ENCODE assay signal across 9 cellular contexts in the genomic region with DNA sequence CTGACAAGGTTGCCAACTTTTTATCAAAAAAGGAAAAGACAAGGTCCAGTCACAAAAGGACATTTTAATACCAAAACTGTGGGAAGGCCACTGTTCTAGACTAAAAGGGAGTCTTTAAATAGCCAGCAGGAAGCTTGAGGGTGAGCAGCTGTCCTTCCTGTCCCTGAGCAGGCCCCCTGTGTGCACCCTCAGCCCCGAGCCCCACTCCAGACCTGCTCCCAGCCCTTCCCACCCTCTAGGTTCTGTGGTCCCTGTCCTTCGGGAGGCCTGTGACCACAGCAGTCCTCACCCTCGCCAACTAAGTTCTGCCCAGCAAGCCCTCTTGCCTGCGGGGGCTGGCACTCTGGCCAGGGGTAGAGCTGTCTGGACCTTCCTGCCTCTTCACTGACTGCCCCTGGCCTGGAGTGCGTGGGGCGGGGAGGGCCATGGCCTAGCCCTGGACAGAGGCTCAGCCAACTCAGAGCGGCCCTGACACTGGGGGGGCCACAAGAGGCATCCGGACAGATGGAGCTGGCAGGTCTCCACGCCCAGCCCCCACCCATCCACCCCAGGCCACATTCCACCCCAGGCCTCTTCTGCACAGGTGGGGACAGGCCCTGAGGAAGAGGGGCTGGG. TPM values are rescaled to one million over a fixed set of nuclear protein-coding genes. Genes with fewer than 3 reads are reported as not detected.
DNase-seq lines count a peak whose midpoint lies in the region; ATAC-seq and TF ChIP-seq lines count a peak whose summit lies in the region.
"Had no signal": no experiment of that assay in that cellular context is flagged by ENCODE, and none has a peak within 500 bp of the region (broad histone marks: within the 10 kb centered on the region; RNA-seq: fewer than 3 reads in every experiment).

No MANE protein-coding gene starts in this region.

- no peak for TF ChIP-seq POLR2A in testis (IDR thresholded peaks at IDR 0.05)

- H3K4me3 ChIP-seq in adipocyte (ENCODE audit: low read length): no peak overlapping the region
- no peak overlapping the region for H3K4me3 ChIP-seq in mesenchymal stem cell (ENCODE audit: insufficient read depth in 1 of 2, low read depth in 1 of 2, low read length in 2 of 2)
- no peak overlapping the region for H3K4me3 ChIP-seq in testis

- no peak for TF ChIP-seq CTCF in testis (IDR thresholded peaks at IDR 0.05)

- peaks cover 10% of the 10 kb centered on the region for H3K4me1 Mint-ChIP-seq in T-helper 1 cell treated with Interleukin-12 subunit alpha and Interleukin-12 subunit beta and Interleukin-4 antibody, amounts not matched to agents 30 μg/mL and 1 μg/mL, for 36 hours (ENCODE audit: low read depth)

- H3K36me3 ChIP-seq in adipocyte (ENCODE audit: control insufficient read depth, insufficient read depth, low read length, severe bottlenecking) (no peaks in the 10 kb centered on the region), mesenchymal stem cell (ENCODE audit: control insufficient read depth in 1 of 2, insufficient read depth in 2 of 2, low read depth in 1 of 2, low read length in 2 of 2) (peaks cover 0 to 20% of the 10 kb centered on the region in 2 experiments), testis (ENCODE audit: low read depth, missing control alignments) (no peaks in the 10 kb centered on the region)

- no peak overlapping the region for H3K4me2 ChIP-seq in mesenchymal stem cell (ENCODE audit: low read length, poor library complexity, severe bottlenecking)

- peak overlapping the region; percentile 66 for H3K4me3 Mint-ChIP-seq in T-helper 1 cell treated with Interleukin-12 subunit alpha and Interleukin-12 subunit beta and Interleukin-4 antibody, amounts not matched to agents 30 μg/mL and 1 μg/mL, for 36 hours

- peak overlapping the region; percentile 98 for H4K91ac ChIP-seq in mesenchymal stem cell (ENCODE audit: low read length)

- H2AK5ac ChIP-seq in mesenchymal stem cell (ENCODE audit: low read length, severe bottlenecking): peak overlapping the region; percentile 55

- no peaks in the 10 kb centered on the region for H3K27me3 ChIP-seq in adipocyte (replicated peaks; ENCODE audit: control insufficient read depth, insufficient read depth, low read length)
- H3K27me3 ChIP-seq in mesenchymal stem cell (ENCODE audit: control insufficient read depth in 1 of 2, insufficient read depth in 1 of 2, low read length in 2 of 2): no peaks in the 10 kb centered on the region
- H3K27me3 ChIP-seq in testis: no peaks in the 10 kb centered on the region

- H2BK120ac ChIP-seq in mesenchymal stem cell (ENCODE audit: low read depth, low read length): peak overlapping the region; percentile 96

- H2AFZ ChIP-seq in mesenchymal stem cell (ENCODE audit: low read depth, low read length): no peak overlapping the region

- peak overlapping the region; percentile 95 for H3K4ac ChIP-seq in mesenchymal stem cell (ENCODE audit: low read depth in 1 of 2, low read length in 2 of 2)

- no peaks in the 10 kb centered on the region for H3K36me3 Mint-ChIP-seq in T-helper 1 cell treated with Interleukin-12 subunit alpha and Interleukin-12 subunit beta and Interleukin-4 antibody, amounts not matched to agents 30 μg/mL and 1 μg/mL, for 36 hours (ENCODE audit: low read depth)

- peak overlapping the region; percentile 73 for H2BK15ac ChIP-seq in mesenchymal stem cell (ENCODE audit: low read depth, poor library complexity, severe bottlenecking)

- no peak overlapping the region for H3K27ac Mint-ChIP-seq in T-helper 1 cell treated with Interleukin-12 subunit alpha and Interleukin-12 subunit beta and Interleukin-4 antibody, amounts not matched to agents 30 μg/mL and 1 μg/mL, for 36 hours

- DNase-seq in T-helper 1 cell: no peak
- DNase-seq in adipocyte (ENCODE audit: low read depth): peak; percentile 15
- DNase-seq in mesenchymal stem cell: peak; percentile 43
- DNase-seq in testis: no peak
- DNase-seq in left lobe of liver (ENCODE audit: low spot score): no peak
- DNase-seq in NCI-H510A (lab: John Stamatoyannopoulos, UW): no peak
- DNase-seq in NCI-H2081 (lab: John Stamatoyannopoulos, UW): no peak
- DNase-seq: activated T-cell treated with anti-CD3 and anti-CD28 coated beads, Interleukin-2, amount 50 U/mL, for 48 hours had no signal

- peaks cover 16% of the 10 kb centered on the region for H3K27me3 Mint-ChIP-seq in T-helper 1 cell treated with Interleukin-12 subunit alpha and Interleukin-12 subunit beta and Interleukin-4 antibody, amounts not matched to agents 30 μg/mL and 1 μg/mL, for 36 hours (ENCODE audit: low read depth)

- H3K14ac ChIP-seq in mesenchymal stem cell (ENCODE audit: low read length in 2 of 2): peak overlapping the region in 1 of 2 experiments; percentile 50

- H3K79me1 ChIP-seq in mesenchymal stem cell (replicated peaks; ENCODE audit: low read length, poor library complexity, severe bottlenecking): no peaks in the 10 kb centered on the region

- peak overlapping the region; percentile 70 to 76 for H2BK12ac ChIP-seq in mesenchymal stem cell (ENCODE audit: low read length in 2 of 2)

- H3K9me3 ChIP-seq in adipocyte (ENCODE audit: control insufficient read depth, low read length) (no peaks in the 10 kb centered on the region), mesenchymal stem cell (ENCODE audit: control insufficient read depth, low read length) (no peaks in the 10 kb centered on the region), testis (no peaks in the 10 kb centered on the region)

- intact Hi-C loops in testis (cut with DNase I; ENCODE audit: low total_unique reads): no loop called here

- peak overlapping the region; percentile 92 to 96 for H3K18ac ChIP-seq in mesenchymal stem cell (ENCODE audit: low read depth in 1 of 2, low read length in 2 of 2)

- H3K4me1 ChIP-seq in adipocyte (ENCODE audit: control insufficient read depth, insufficient read depth, low read length): peaks cover 26% of the 10 kb centered on the region
- peaks cover 42% of the 10 kb centered on the region for H3K4me1 ChIP-seq in mesenchymal stem cell (ENCODE audit: control insufficient read depth, insufficient read depth, low read depth, low read length)
- peaks cover 34% of the 10 kb centered on the region for H3K4me1 ChIP-seq in testis

- peak overlapping the region; percentile 87 for H4K8ac ChIP-seq in mesenchymal stem cell (ENCODE audit: low read length)

- H3K9ac ChIP-seq in adipocyte (ENCODE audit: low read length): peak overlapping the region; percentile 58
- H3K9ac ChIP-seq in mesenchymal stem cell (ENCODE audit: low read length): peak overlapping the region; percentile 53

- 68% methylated on average over 9 of the region's 9 CpGs for WGBS in mesenchymal stem cell
- WGBS in testis, 2 donors: 33 to 67% methylated on average over 1 to 9 of the region's 9 CpGs

- H3K9me3 Mint-ChIP-seq in T-helper 1 cell treated with Interleukin-12 subunit alpha and Interleukin-12 subunit beta and Interleukin-4 antibody, amounts not matched to agents 30 μg/mL and 1 μg/mL, for 36 hours: no peaks in the 10 kb centered on the region

- peak overlapping the region; percentile 81 for H3K27ac ChIP-seq in mesenchymal stem cell (ENCODE audit: low read length, poor library complexity, severe bottlenecking)
- peak overlapping the region; percentile 55 to 83 for H3K27ac ChIP-seq in testis

- no peak overlapping the region for H3K23ac ChIP-seq in mesenchymal stem cell (ENCODE audit: low read length in 2 of 2)

- no peak overlapping the region for H2BK5ac ChIP-seq in mesenchymal stem cell (ENCODE audit: low read depth, low read length, poor library complexity, severe bottlenecking)

- ATAC-seq in left lobe of liver: no peak

RNA-seq across cellular contexts. Expression of a gene that starts 1.6 kb away (rescaled TPM):
- polyA plus RNA-seq in mesenchymal stem cell (2013, experiment 1 of 2): 242 TPM
- polyA plus RNA-seq in mesenchymal stem cell (2013, experiment 2 of 2): 231 TPM
- total RNA-seq in testis: 100 to 1,000 TPM; 219 to 243 TPM
- 98.0 TPM for polyA plus RNA-seq in testis (ENCODE audit: insufficient read depth, low read depth, low replicate concordance)
- total RNA-seq in left lobe of liver: 187 TPM

RNA-seq across cellular contexts. Expression of a gene that starts 17.7 kb away (rescaled TPM):
- 4.2 TPM for polyA plus RNA-seq in mesenchymal stem cell (2013, experiment 1 of 2)
- polyA plus RNA-seq in mesenchymal stem cell (2013, experiment 2 of 2): 3.7 TPM
- total RNA-seq in testis: 10 to 100 TPM; 17.1 to 18.0 TPM
- polyA plus RNA-seq in testis (ENCODE audit: insufficient read depth, low read depth, low replicate concordance): 22.0 TPM
- total RNA-seq in left lobe of liver: 1.8 TPM

RNA-seq across cellular contexts. Expression of a gene that starts 34.0 kb away (rescaled TPM):
- polyA plus RNA-seq in mesenchymal stem cell (2013, experiment 1 of 2): 23.0 TPM
- 22.9 TPM for polyA plus RNA-seq in mesenchymal stem cell (2013, experiment 2 of 2)
- total RNA-seq in testis: 100 to 1,000 TPM; 138 to 142 TPM
- polyA plus RNA-seq in testis (ENCODE audit: insufficient read depth, low read depth, low replicate concordance): 123 TPM
- total RNA-seq in left lobe of liver: 65.4 TPM

RNA-seq across cellular contexts. Expression of a gene that starts 38.9 kb away (rescaled TPM):
- polyA plus RNA-seq in mesenchymal stem cell (2013, experiment 1 of 2): 5.5 TPM
- 5.0 TPM for polyA plus RNA-seq in mesenchymal stem cell (2013, experiment 2 of 2)
- total RNA-seq in testis: 10 to 100 TPM in 1 of 2 donors, 1 to 10 TPM in 1; 8.3 to 10.7 TPM
- polyA plus RNA-seq in testis (ENCODE audit: insufficient read depth, low read depth, low replicate concordance): 6.4 TPM
- total RNA-seq in left lobe of liver: 8.2 TPM

RNA-seq across cellular contexts. Expression of a gene that starts 47.6 kb away (rescaled TPM):
- polyA plus RNA-seq in mesenchymal stem cell (2013, experiment 1 of 2): 34.8 TPM
- polyA plus RNA-seq in mesenchymal stem cell (2013, experiment 2 of 2): 35.2 TPM
- total RNA-seq in testis (10 to 100 TPM; 22.3 to 25.1 TPM), left lobe of liver (5.0 TPM)
- polyA plus RNA-seq in testis (ENCODE audit: insufficient read depth, low read depth, low replicate concordance): 9.1 TPM

Comparison
In these comparisons a context has a peak if more than half of its experiments do, and no peak if none do; other contexts are left out.
1. DNase-seq: peak in adipocyte (single experiment) and mesenchymal stem cell (single experiment); none in T-helper 1 cell (0 of 5), testis (single experiment), left lobe of liver (single experiment), NCI-H510A (single experiment) and NCI-H2081 (0 of 2).